In genomic region chrX:20271186-20271585, GRCh38 we compare ENCODE assay signal across 27 cellular contexts.
"Had no signal": no experiment of that assay in that cellular context is flagged by ENCODE, and none has a peak within 500 bp of the region (broad histone marks: within the 10 kb centered on the region; RNA-seq: fewer than 3 reads in every experiment).

No MANE protein-coding gene starts in this region.

- H3K27ac Mint-ChIP-seq: activated CD8-positive, alpha-beta T cell treated with anti-CD3 and anti-CD28 coated beads for 36 hours; activated naive CD4-positive, alpha-beta T cell treated with anti-CD3 and anti-CD28 coated beads, Interleukin-2, amount 10 ng/mL, durations not matched to agents 7 days and 5 days; activated naive CD8-positive, alpha-beta T cell treated with anti-CD3 and anti-CD28 coated beads, Interleukin-2, amount 10 ng/mL, durations not matched to agents 7 days and 5 days; activated T-cell treated with anti-CD3 and anti-CD28 coated beads, Interleukin-2, amount 50 U/mL, for 72 hours; activated T-helper 2 cell treated with anti-CD3 and anti-CD28 coated beads, Interferon-gamma antibody, Interleukin-2, Interleukin-4, amounts not matched to agents 10 μg/mL and 5 μg/mL and 100 μg/mL, durations not matched to agents 14 hours and 24 hours and 36 hours had no signal

- H3K4me3 ChIP-seq: adrenal gland, coronary artery, SK-N-MC had no signal

- H3K4me3 Mint-ChIP-seq: activated CD8-positive, alpha-beta T cell treated with anti-CD3 and anti-CD28 coated beads for 36 hours; activated naive CD4-positive, alpha-beta T cell treated with anti-CD3 and anti-CD28 coated beads, Interleukin-2, amount 10 ng/mL, durations not matched to agents 7 days and 5 days; activated naive CD8-positive, alpha-beta T cell treated with anti-CD3 and anti-CD28 coated beads, Interleukin-2, amount 10 ng/mL, durations not matched to agents 7 days and 5 days; activated T-cell treated with anti-CD3 and anti-CD28 coated beads, Interleukin-2, amount 50 U/mL, for 72 hours; T-cell had no signal

- H3K9me3 Mint-ChIP-seq: activated CD8-positive, alpha-beta T cell treated with anti-CD3 and anti-CD28 coated beads for 36 hours; activated naive CD4-positive, alpha-beta T cell treated with anti-CD3 and anti-CD28 coated beads, Interleukin-2, amount 10 ng/mL, durations not matched to agents 7 days and 5 days; activated naive CD8-positive, alpha-beta T cell treated with anti-CD3 and anti-CD28 coated beads, Interleukin-2, amount 10 ng/mL, durations not matched to agents 7 days and 5 days; activated T-helper 2 cell treated with anti-CD3 and anti-CD28 coated beads, Interferon-gamma antibody, Interleukin-2, Interleukin-4, amounts not matched to agents 10 μg/mL and 5 μg/mL and 100 μg/mL, durations not matched to agents 14 hours and 24 hours and 36 hours; T-cell had no signal

- H3K27ac ChIP-seq: adrenal gland, coronary artery, SK-N-MC had no signal

- H3K27me3 Mint-ChIP-seq: activated CD8-positive, alpha-beta T cell treated with anti-CD3 and anti-CD28 coated beads for 36 hours; T-cell had no signal

- H3K9me3 ChIP-seq: adrenal gland had no signal

- H3K4me1 Mint-ChIP-seq: activated naive CD8-positive, alpha-beta T cell treated with anti-CD3 and anti-CD28 coated beads, Interleukin-2, amount 10 ng/mL, durations not matched to agents 7 days and 5 days had no signal

- FAIRE-seq: bronchial epithelial cell, TTC549 had no signal

- H3K4me1 ChIP-seq: adrenal gland had no signal

- H3K36me3 Mint-ChIP-seq: activated naive CD4-positive, alpha-beta T cell treated with anti-CD3 and anti-CD28 coated beads, Interleukin-2, amount 10 ng/mL, durations not matched to agents 7 days and 5 days; T-cell had no signal

- H3K36me3 ChIP-seq: adrenal gland had no signal

- ATAC-seq: activated CD8-positive, alpha-beta T cell treated with anti-CD3 and anti-CD28 coated beads for 36 hours; activated T-cell treated with anti-CD3 and anti-CD28 coated beads, Interleukin-2, amount 50 U/mL, for 72 hours; T-cell had no signal

- DNase-seq: activated CD4-positive, alpha-beta T cell treated with anti-CD3 and anti-CD28 coated beads for 4 hours; activated CD8-positive, alpha-beta memory T cell treated with anti-CD3 and anti-CD28 coated beads, Interleukin-2, amount 50 U/mL, for 4 hours; activated CD8-positive, alpha-beta T cell treated with anti-CD3 and anti-CD28 coated beads for 36 hours; activated gamma-delta T cell treated with Interleukin-2 at 50 U/mL for 16 hours; activated naive CD4-positive, alpha-beta T cell treated with anti-CD3 and anti-CD28 coated beads, Interleukin-2, amount 10 ng/mL, durations not matched to agents 7 days and 5 days; activated naive CD8-positive, alpha-beta T cell treated with anti-CD3 and anti-CD28 coated beads, Interleukin-2, amount 10 ng/mL, durations not matched to agents 7 days and 5 days; activated T-cell treated with anti-CD3 and anti-CD28 coated beads, Interleukin-2, amount 50 U/mL, for 72 hours; adrenal gland; anterior cingulate cortex; central memory CD4-positive, alpha-beta T cell; Kasumi-1; NCI-H1092; NCI-H1417; NCI-H1930; NCI-H2107; NCI-H2171 treated with DMSO at 0.1 percent for 48 hours; NCI-H345; NCI-H510A; NCI-H69; T-cell; T-helper 2 cell; T1000 had no signal
